ENCODE assay signal across 8 cellular contexts in the genomic region with DNA sequence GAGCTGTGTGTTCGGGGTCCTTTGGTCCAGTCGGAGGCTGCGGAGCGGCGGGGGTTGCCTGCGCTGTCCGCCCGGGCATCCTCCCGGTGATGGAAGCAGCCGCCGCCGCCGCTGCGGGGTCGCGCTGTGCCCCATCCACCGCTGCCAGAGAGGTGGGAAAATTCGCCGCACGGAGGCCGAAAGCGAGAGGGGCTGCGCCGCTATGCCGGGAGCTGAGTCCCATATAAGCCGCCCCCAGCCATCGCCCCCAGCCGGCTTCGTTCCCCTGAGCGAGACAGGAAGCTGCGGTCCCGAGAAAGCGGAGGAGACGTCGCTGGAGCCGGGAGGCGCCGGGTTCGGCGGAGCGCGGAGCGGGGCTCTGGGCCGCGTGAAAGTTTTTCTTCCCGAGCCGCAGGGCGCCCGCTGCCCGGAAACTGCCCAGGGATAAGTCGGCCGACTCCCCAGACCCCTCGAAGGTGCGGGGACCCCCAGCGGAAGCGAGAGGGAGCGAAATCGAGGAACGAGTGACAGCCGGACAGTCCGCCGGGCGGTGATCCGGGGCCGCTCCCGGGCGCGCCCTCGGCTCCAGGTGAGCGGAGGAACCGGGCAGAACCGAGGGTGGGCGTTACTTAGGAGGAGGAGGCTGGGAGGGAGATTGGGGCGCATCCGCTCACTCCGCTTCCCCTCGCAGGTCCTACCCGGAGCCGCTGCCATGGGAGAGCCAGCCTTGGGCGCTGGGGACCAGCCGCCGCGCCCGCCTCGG. TPM values are rescaled to one million over a fixed set of nuclear protein-coding genes. Genes with fewer than 3 reads are reported as not detected.
DNase-seq lines count a peak whose midpoint lies in the region; ATAC-seq and TF ChIP-seq lines count a peak whose summit lies in the region.

No MANE protein-coding gene starts in this region.

- H3K27me3 Mint-ChIP-seq in mesothelial cell of epicardium (ENCODE audit: low read depth), result peaks cover 85% of the 10 kb centered on the region
- no peaks in the 10 kb centered on the region for H3K27me3 Mint-ChIP-seq in stimulated activated naive CD8-positive, alpha-beta T cell treated with anti-CD3 and anti-CD28 coated beads, Interleukin-15, amount 100 ng/mL, for 72 hours

- H4K20me1 ChIP-seq in BLaER1 treated with 17β-estradiol and CSF1 and Interleukin-3, amounts not matched to agents 10 nM and 100 nM, result no peaks in the 10 kb centered on the region

- H3K9me3 ChIP-seq in BLaER1 treated with 17β-estradiol and CSF1 and Interleukin-3, amounts not matched to agents 10 nM and 100 nM (replicated peaks in 1 of 11), result peaks cover 6 to 23% (median 18%) of the 10 kb centered on the region in 11 experiments; a peak in 17 of 22 replicates
- no peaks in the 10 kb centered on the region for H3K9me3 ChIP-seq in effector memory CD4-positive, alpha-beta T cell (ENCODE audit: control insufficient read depth, low read length)

- no peaks in the 10 kb centered on the region for H3K36me3 Mint-ChIP-seq in mesothelial cell of epicardium

- H3K4me3 Mint-ChIP-seq in mesothelial cell of epicardium, result peak overlapping the region; percentile 76
- H3K4me3 Mint-ChIP-seq in stimulated activated naive CD8-positive, alpha-beta T cell treated with anti-CD3 and anti-CD28 coated beads, Interleukin-15, amount 100 ng/mL, for 72 hours, result peak overlapping the region; percentile 89 to 97

- no peak overlapping the region for H3K27ac Mint-ChIP-seq in mesothelial cell of epicardium
- peak overlapping the region; percentile 91 to 93 for H3K27ac Mint-ChIP-seq in stimulated activated naive CD8-positive, alpha-beta T cell treated with anti-CD3 and anti-CD28 coated beads, Interleukin-15, amount 100 ng/mL, for 72 hours

- H3K36me3 ChIP-seq in BLaER1 treated with 17β-estradiol and CSF1 and Interleukin-3, amounts not matched to agents 10 nM and 100 nM, result peaks cover 0 to 17% (median 6%) of the 10 kb centered on the region in 11 experiments; a peak in 9 of 22 replicates
- H3K36me3 ChIP-seq in effector memory CD4-positive, alpha-beta T cell (ENCODE audit: control insufficient read depth, insufficient read depth, low read length), result no peaks in the 10 kb centered on the region

- ATAC-seq in GM19455 (IDR thresholded peaks at IDR 0.05; ENCODE audit: unreplicated experiment) (peak; percentile 14), GM19467 (IDR thresholded peaks at IDR 0.05; ENCODE audit: unreplicated experiment) (no peak)
- peak; percentile 25 for ATAC-seq in stimulated activated naive CD8-positive, alpha-beta T cell treated with anti-CD3 and anti-CD28 coated beads, Interleukin-15, amount 100 ng/mL, for 72 hours

- peaks cover 13 to 55% (median 37%) of the 10 kb centered on the region in 10 experiments; a peak in 19 of 20 replicates for H3K4me1 ChIP-seq in BLaER1 treated with 17β-estradiol and CSF1 and Interleukin-3, amounts not matched to agents 10 nM and 100 nM
- no peaks in the 10 kb centered on the region for H3K4me1 ChIP-seq in effector memory CD4-positive, alpha-beta T cell (ENCODE audit: control insufficient read depth, insufficient read depth, low read length, poor library complexity, severe bottlenecking)

- peak overlapping the region; percentile 63 to 95 (median 78) for H3K4me3 ChIP-seq in BLaER1 treated with 17β-estradiol and CSF1 and Interleukin-3, amounts not matched to agents 10 nM and 100 nM
- peak overlapping the region; percentile 82 for H3K4me3 ChIP-seq in effector memory CD4-positive, alpha-beta T cell (ENCODE audit: insufficient read depth, low read depth, low read length, poor library complexity, severe bottlenecking)

- peak overlapping the region; percentile 93 to 99 (median 97) for H3K4me2 ChIP-seq in BLaER1 treated with 17β-estradiol and CSF1 and Interleukin-3, amounts not matched to agents 10 nM and 100 nM

- peaks cover 16 to 44% (median 39%) of the 10 kb centered on the region in 11 experiments for H3K27me3 ChIP-seq in BLaER1 treated with 17β-estradiol and CSF1 and Interleukin-3, amounts not matched to agents 10 nM and 100 nM
- no peaks in the 10 kb centered on the region for H3K27me3 ChIP-seq in effector memory CD4-positive, alpha-beta T cell (replicated peaks; ENCODE audit: control insufficient read depth, insufficient read depth, low read length, poor library complexity, severe bottlenecking)

- H3K9ac ChIP-seq in BLaER1 treated with 17β-estradiol and CSF1 and Interleukin-3, amounts not matched to agents 10 nM and 100 nM, result peak overlapping the region; percentile 59 to 90 (median 78)

- peak overlapping the region in 10 of 11 experiments; percentile 18 to 84 (median 63); a peak in 16 of 22 replicates for H3K27ac ChIP-seq in BLaER1 treated with 17β-estradiol and CSF1 and Interleukin-3, amounts not matched to agents 10 nM and 100 nM
- H3K27ac ChIP-seq in effector memory CD4-positive, alpha-beta T cell (ENCODE audit: insufficient read depth, low read length, poor library complexity, severe bottlenecking), result no peak overlapping the region

- peak; percentile 48 for DNase-seq in HT1080 (ENCODE audit: low read depth)
- DNase-seq in activated CD4-positive, CD25-positive, alpha-beta regulatory T cell treated with anti-CD3 and anti-CD28 coated beads, Interleukin-2, amount 50 U/mL, for 72 hours, result peak; percentile 56
- no peak for DNase-seq in effector memory CD4-positive, alpha-beta T cell
- peak in 1 of 2 experiments; percentile 58 for DNase-seq in mesothelial cell of epicardium (ENCODE audit: low spot score in 2 of 2, unreplicated experiment in 2 of 2)
- DNase-seq in stimulated activated naive CD8-positive, alpha-beta T cell treated with anti-CD3 and anti-CD28 coated beads, Interleukin-15, amount 100 ng/mL, for 72 hours, result peak; percentile 49 to 56

- TF ChIP-seq CTCF in mesothelial cell of epicardium (IDR thresholded peaks at IDR 0.05; ENCODE audit: unreplicated experiment), result no peak

- H3K4me1 Mint-ChIP-seq in mesothelial cell of epicardium, result peaks cover 18% of the 10 kb centered on the region
- H3K4me1 Mint-ChIP-seq in stimulated activated naive CD8-positive, alpha-beta T cell treated with anti-CD3 and anti-CD28 coated beads, Interleukin-15, amount 100 ng/mL, for 72 hours, result peaks cover 47% of the 10 kb centered on the region

- no peaks in the 10 kb centered on the region for H3K9me3 Mint-ChIP-seq in mesothelial cell of epicardium
- no peaks in the 10 kb centered on the region for H3K9me3 Mint-ChIP-seq in stimulated activated naive CD8-positive, alpha-beta T cell treated with anti-CD3 and anti-CD28 coated beads, Interleukin-15, amount 100 ng/mL, for 72 hours

RNA-seq across cellular contexts. Expression of a gene that starts 0.6 kb away (rescaled TPM):
- total RNA-seq in HT1080 (2014; rRNA removed; shearing (Covaris generic)), result 30.9 and 36.9 TPM in 2 replicates
- 19.0 and 19.6 TPM in 2 replicates for polyA plus RNA-seq in HT1080 (2015; cell fraction: cytosol; rRNA removed)
- 12.1 and 13.6 TPM in 2 replicates for polyA plus RNA-seq in HT1080 (2015; cell fraction: nucleus; rRNA removed)
- total RNA-seq in mesothelial cell of epicardium, result 11.8 to 13.4 TPM (median 12.6 TPM) in 3 replicates

Comparison
In these comparisons a context has a peak if more than half of its experiments do, and no peak if none do; other contexts are left out.
1. DNase-seq: peak in HT1080 (single experiment), activated CD4-positive, CD25-positive, alpha-beta regulatory T cell treated with anti-CD3 and anti-CD28 coated beads, Interleukin-2, amount 50 U/mL, for 72 hours (single experiment) and stimulated activated naive CD8-positive, alpha-beta T cell treated with anti-CD3 and anti-CD28 coated beads, Interleukin-15, amount 100 ng/mL, for 72 hours (2 of 2); none in effector memory CD4-positive, alpha-beta T cell (0 of 3).